ENCODE assay signal across 8 cellular contexts in the genomic region with DNA sequence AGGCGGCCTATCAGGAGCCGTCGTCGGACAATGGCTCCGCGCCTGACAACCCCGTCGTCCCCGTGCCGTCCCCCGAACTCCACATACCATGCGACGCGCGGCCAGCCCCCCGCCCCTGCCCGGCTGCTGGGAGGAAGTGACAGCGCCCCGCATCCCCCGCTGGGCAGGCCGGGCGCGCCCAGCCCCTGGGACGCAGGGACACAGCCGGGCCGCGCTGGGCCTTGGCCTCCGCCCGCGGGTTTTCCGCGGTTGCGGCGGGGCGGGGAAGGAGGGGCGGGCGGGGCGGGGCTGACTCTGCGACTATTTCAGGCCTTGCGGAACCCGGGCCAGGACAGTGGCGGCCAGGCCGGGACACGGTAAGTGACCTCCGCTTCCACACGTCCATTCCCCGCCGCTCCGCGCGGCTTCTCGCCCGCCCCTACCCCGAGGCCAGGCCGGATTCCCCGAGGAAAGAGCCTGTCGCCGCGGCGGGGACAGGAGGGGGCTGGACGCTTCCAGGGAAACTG. TPM values are rescaled to one million over a fixed set of nuclear protein-coding genes. Genes with fewer than 3 reads are reported as not detected.
DNase-seq lines count a peak whose midpoint lies in the region; ATAC-seq and TF ChIP-seq lines count a peak whose summit lies in the region.

TNFAIP2 (plus strand) TSS at position 334 of the 506 bp plus-strand sequence. CDS start 2,997 bp downstream, outside the sequence.

- DNase-seq in AG04449 (ENCODE audit: low read depth, low spot score) = no peak
- peak; percentile 89 for DNase-seq in H7
- no peak for DNase-seq in astrocyte of the spinal cord (ENCODE audit: low read depth, low spot score)
- peak; percentile 78 for DNase-seq in kidney tubule cell (ENCODE audit: low spot score)
- DNase-seq in iPS-NIHi7 (ENCODE audit: extremely low spot score) = no peak
- no peak for DNase-seq in HPDE6-E6E7 (ENCODE audit: extremely low spot score)

- POLR2A ChIA-PET in AG04449 (lab: Yijun Ruan, JAX) = no interaction called here

- CTCF ChIA-PET in AG04449 (lab: Yijun Ruan, JAX) = no interaction called here

- no peak within 1 kb of the TSS for H3K27ac Mint-ChIP-seq in stimulated activated naive CD8-positive, alpha-beta T cell treated with anti-CD3 and anti-CD28 coated beads, Interleukin-15, Interleukin-2, amounts not matched to agents 100 ng/mL and 50 ng/mL, for 24 hours

- H3K27me3 Mint-ChIP-seq in stimulated activated naive CD8-positive, alpha-beta T cell treated with anti-CD3 and anti-CD28 coated beads, Interleukin-15, Interleukin-2, amounts not matched to agents 100 ng/mL and 50 ng/mL, for 24 hours = peaks cover 27% of the 10 kb centered on the region

- peak within 1 kb of the TSS; percentile 65 for H3K4me3 Mint-ChIP-seq in stimulated activated naive CD8-positive, alpha-beta T cell treated with anti-CD3 and anti-CD28 coated beads, Interleukin-15, Interleukin-2, amounts not matched to agents 100 ng/mL and 50 ng/mL, for 24 hours

- no peaks in the 10 kb centered on the region for H3K36me3 Mint-ChIP-seq in stimulated activated naive CD8-positive, alpha-beta T cell treated with anti-CD3 and anti-CD28 coated beads, Interleukin-15, Interleukin-2, amounts not matched to agents 100 ng/mL and 50 ng/mL, for 24 hours (ENCODE audit: low read depth)

- no peak for ATAC-seq in GM19395 (IDR thresholded peaks at IDR 0.05; ENCODE audit: unreplicated experiment)

- H3K4me1 Mint-ChIP-seq in stimulated activated naive CD8-positive, alpha-beta T cell treated with anti-CD3 and anti-CD28 coated beads, Interleukin-15, Interleukin-2, amounts not matched to agents 100 ng/mL and 50 ng/mL, for 24 hours (ENCODE audit: low read depth) = peaks cover 5% of the 10 kb centered on the region

- peaks cover 12% of the 10 kb centered on the region; the same call in 1 of the 2 replicates for H3K27me3 ChIP-seq in H7 (ENCODE audit: control insufficient read depth, insufficient read depth, low read length)

- no peaks in the 10 kb centered on the region for H3K9me3 Mint-ChIP-seq in stimulated activated naive CD8-positive, alpha-beta T cell treated with anti-CD3 and anti-CD28 coated beads, Interleukin-15, Interleukin-2, amounts not matched to agents 100 ng/mL and 50 ng/mL, for 24 hours

- in situ Hi-C loops in astrocyte of the spinal cord (cut with HindIII; ENCODE audit: low sequenced_read_pairs) = no loop called here

- H3K36me3 ChIP-seq in H7 (replicated peaks; ENCODE audit: control insufficient read depth, insufficient read depth, low read length) = no peaks in the 10 kb centered on the region

- TF ChIP-seq CTCF in AG04449 (IDR thresholded peaks at IDR 0.05; ENCODE audit: insufficient read depth, low read length, missing control alignments) (no peak), astrocyte of the spinal cord (IDR thresholded peaks at IDR 0.05; ENCODE audit: low read depth, low read length) (no peak)

- H3K4me3 ChIP-seq in AG04449 (ENCODE audit: low read depth, low read length) (peak within 1 kb of the TSS; percentile 39), H7 (ENCODE audit: insufficient read depth, low read depth, low read length) (peak within 1 kb of the TSS; percentile 49), astrocyte of the spinal cord (ENCODE audit: low read depth, low read length) (peak within 1 kb of the TSS; percentile 24)

RNA-seq across cellular contexts. Expression of gene TNFAIP2, which starts in this region (rescaled TPM):
- total RNA-seq in H7 (2014; rRNA removed; shearing (Covaris generic)) = 30.1 and 38.7 TPM in 2 replicates

Comparison
In these comparisons a context has a peak if more than half of its experiments do, and no peak if none do; other contexts are left out.
1. DNase-seq: peak in H7 (single experiment) and kidney tubule cell (single experiment); none in AG04449 (single experiment), astrocyte of the spinal cord (single experiment), iPS-NIHi7 (single experiment) and HPDE6-E6E7 (single experiment).
2. Peak in every context shown above with its lines, with median percentiles within 50 percentile points of each other: H3K4me3 ChIP-seq.